In genomic region chr7:75738975-75739795, GRCh38 we compare ENCODE assay signal across 8 cellular contexts. TPM values are rescaled to one million over a fixed set of nuclear protein-coding genes. Genes with fewer than 3 reads are reported as not detected.
DNase-seq lines count a peak whose midpoint lies in the region; ATAC-seq and TF ChIP-seq lines count a peak whose summit lies in the region.

No MANE protein-coding gene starts in this region.

- DNase-seq in AG09319 (ENCODE audit: extremely low read depth, low read depth), result peak; percentile 98
- peak; percentile 97 for DNase-seq in NCI-H226
- peak; percentile 97 for DNase-seq in activated B cell treated with CpG ODN at 0.5 μM for 24 hours
- peak; percentile 62 to 100 (median 99) for DNase-seq in caudate nucleus (lab: John Stamatoyannopoulos, UW)
- peak; percentile 100 for DNase-seq in islet precursor cell
- peak; percentile 96 to 98 for DNase-seq in stimulated activated CD4-positive, alpha-beta T cell treated with anti-CD3 and anti-CD28 coated beads, Interleukin-12 subunit alpha, Interleukin-12 subunit beta, amount 100 ng/mL, for 24 hours (ENCODE audit: low read depth in 2 of 2)

- no peak for TF ChIP-seq CTCF in AG09319 (IDR thresholded peaks at IDR 0.05; ENCODE audit: low read depth, low read length)
- TF ChIP-seq CTCF in activated B cell treated with CpG ODN at 0.5 μM for 24 hours (IDR thresholded peaks at IDR 0.05), result no peak

- POLR2A ChIA-PET in activated B cell treated with CpG ODN at 0.5 μM for 24 hours (lab: Charles Lee), result interaction anchor here (0.5 to 4.1 kb wide), 13 partner anchors 10 to 666 kb away, joined by 3 to 49 read pairs (median 3); no protein-coding TSS in a partner anchor

- no peaks in the 10 kb centered on the region for H3K9me3 Mint-ChIP-seq in activated B cell treated with CpG ODN at 0.5 μM for 24 hours

- intact Hi-C loops in activated B cell treated with CpG ODN at 0.5 μM for 24 hours (cut with micrococcal nuclease), result loop anchor here (1.0 to 10.0 kb wide), 7 partner anchors 10 to 664 kb away; partner anchors contain the start of genes POR and RCC1L

- ATAC-seq in GM19035 (IDR thresholded peaks at IDR 0.05; ENCODE audit: unreplicated experiment) (peak; percentile 87), HG03280 (IDR thresholded peaks at IDR 0.05; ENCODE audit: unreplicated experiment) (peak; percentile 94), activated B cell treated with CpG ODN at 0.5 μM for 24 hours (ENCODE audit: low read depth) (peak; percentile 91)

- CTCF ChIA-PET in activated B cell treated with CpG ODN at 0.5 μM for 24 hours (lab: Charles Lee), result interaction anchor here (0.8 kb wide), 1 partner anchor 77 kb away, joined by 3 read pairs; no protein-coding TSS in a partner anchor

- peak overlapping the region; percentile 97 for H3K27ac Mint-ChIP-seq in activated B cell treated with CpG ODN at 0.5 μM for 24 hours

- H3K4me1 Mint-ChIP-seq in activated B cell treated with CpG ODN at 0.5 μM for 24 hours, result peaks cover 38% of the 10 kb centered on the region

- peak overlapping the region; percentile 31 for H3K27ac ChIP-seq in caudate nucleus (ENCODE audit: low read depth, low read length)

- no peaks in the 10 kb centered on the region for H3K27me3 Mint-ChIP-seq in activated B cell treated with CpG ODN at 0.5 μM for 24 hours

- peak overlapping the region; percentile 96 for H3K4me3 Mint-ChIP-seq in activated B cell treated with CpG ODN at 0.5 μM for 24 hours

- H3K36me3 Mint-ChIP-seq in activated B cell treated with CpG ODN at 0.5 μM for 24 hours (ENCODE audit: low read depth), result peaks cover 2% of the 10 kb centered on the region

RNA-seq across cellular contexts. Expression of gene HIP1, which starts 0.4 kb away (rescaled TPM):
- total RNA-seq in activated B cell treated with CpG ODN at 0.5 μM for 24 hours, result 6.1 and 7.9 TPM in 2 replicates

RNA-seq across cellular contexts. Expression of gene CCL26, which starts 32.8 kb away (rescaled TPM):
- total RNA-seq in activated B cell treated with CpG ODN at 0.5 μM for 24 hours, result not detected in 2 replicates

Comparison
In these comparisons a context has a peak if more than half of its experiments do, and no peak if none do; other contexts are left out.
1. Peak in every context shown above with its lines: DNase-seq, ATAC-seq and H3K27ac ChIP-seq.